In the genomic region with DNA sequence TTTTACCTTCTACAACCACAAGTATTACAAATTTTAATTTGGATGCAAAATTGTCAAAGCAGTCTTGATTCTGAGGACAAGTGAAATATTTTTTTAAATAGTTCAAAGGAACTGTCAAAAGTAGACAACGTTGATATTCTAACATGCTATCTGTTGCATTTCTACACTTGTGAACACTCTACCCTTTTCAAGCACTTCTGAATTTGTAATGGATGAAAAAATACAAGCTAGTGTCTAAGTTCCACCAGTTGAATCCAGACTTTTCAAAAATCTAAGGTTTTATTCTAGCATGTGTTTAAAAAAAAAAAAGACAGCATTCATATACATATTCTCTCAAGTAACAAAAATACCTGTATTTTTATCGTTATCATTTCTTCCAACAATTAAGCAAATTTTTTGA, we compare ENCODE assay signal across 9 cellular contexts. TPM values are rescaled to one million over a fixed set of nuclear protein-coding genes. Genes with fewer than 3 reads are reported as not detected.
DNase-seq lines count a peak whose midpoint lies in the region; ATAC-seq and TF ChIP-seq lines count a peak whose summit lies in the region.
"Had no signal": no experiment of that assay in that cellular context is flagged by ENCODE, and none has a peak within 500 bp of the region (broad histone marks: within the 10 kb centered on the region; RNA-seq: fewer than 3 reads in every experiment).

No MANE protein-coding gene starts in this region.

- H3K4me3 Mint-ChIP-seq in naive thymus-derived CD4-positive, alpha-beta T cell: peak overlapping the region in 8 of 10 donors; percentile 85 to 100 (median 98)

- peaks cover 64% of the 10 kb centered on the region for H4K20me1 ChIP-seq in IMR-90 (ENCODE audit: insufficient read depth, low read length)

- no peak overlapping the region for H2AK9ac ChIP-seq in IMR-90 (replicated peaks; ENCODE audit: low read depth, low read length, poor library complexity)

- ATAC-seq in IMR-90 (ENCODE audit: low read depth) (no peak), GM21390 (IDR thresholded peaks at IDR 0.05; ENCODE audit: unreplicated experiment) (no peak), GM18505 (IDR thresholded peaks at IDR 0.05; ENCODE audit: unreplicated experiment) (no peak), GM18858 (IDR thresholded peaks at IDR 0.05; ENCODE audit: unreplicated experiment) (no peak)
- ATAC-seq in naive thymus-derived CD4-positive, alpha-beta T cell: no peak
- ATAC-seq in activated CD4-positive, CD25-positive, alpha-beta regulatory T cell treated with anti-CD3 and anti-CD28 coated beads, Interleukin-2, amount 50 U/mL, for 24 hours: no peak

- intact Hi-C loops in IMR-90 (cut with micrococcal nuclease): no loop called here
- intact Hi-C loops in naive thymus-derived CD4-positive, alpha-beta T cell (cut with micrococcal nuclease): loop anchor here (1.0 to 5.0 kb wide), 7 partner anchors 11 to 1471 kb away; a partner anchor contains a TSS

- peaks cover 38 to 57% (median 51%) of the 10 kb centered on the region in 7 donors for H3K4me1 Mint-ChIP-seq in naive thymus-derived CD4-positive, alpha-beta T cell

- H3K36me3 Mint-ChIP-seq in naive thymus-derived CD4-positive, alpha-beta T cell: peaks cover 6 to 23% (median 13%) of the 10 kb centered on the region in 5 donors

- TF ChIP-seq POLR2A in IMR-90 (IDR thresholded peaks at IDR 0.05; ENCODE audit: low read depth, low read length) (no peak), GM18505 (IDR thresholded peaks at IDR 0.05; ENCODE audit: borderline replicate concordance, extremely low read depth, insufficient read depth, insufficient read length) (no peak)

- TSS peak; percentile 18 for BruUV-seq in IMR-90 (replicated peaks; lab: Mats Ljungman, UMichigan)

- CTCF ChIA-PET in BJ (lab: Yijun Ruan, JAX): no interaction called here
- CTCF ChIA-PET in IMR-90 (lab: Yijun Ruan, JAX): no interaction called here
- CTCF ChIA-PET in naive thymus-derived CD4-positive, alpha-beta T cell (lab: Charles Lee): interaction anchor here (1.7 kb wide), 1 partner anchor 8 kb away, joined by 4 read pairs; no protein-coding TSS in a partner anchor

- WGBS in IMR-90 (ENCODE audit: extremely low coverage in 2 of 2, insufficient read length in 1 of 2), 2 experiments: no CpG with 5 or more reads among the region's 2 CpGs

- POLR2A ChIA-PET in BJ (lab: Charles Lee) (interaction anchor here (1.0 kb wide), 1 partner anchor 11 kb away, joined by 4 read pairs; no protein-coding TSS in a partner anchor), IMR-90 (lab: Charles Lee; ENCODE audit: unreplicated experiment) (interaction anchor here (0.5 to 0.6 kb wide), 3 partner anchors 11 to 137 kb away, joined by 3 to 4 read pairs (median 4); no protein-coding TSS in a partner anchor)
- POLR2A ChIA-PET in naive thymus-derived CD4-positive, alpha-beta T cell (lab: Charles Lee): interaction anchor here (0.7 to 1.0 kb wide), 2 partner anchors 26 to 38 kb away, joined by 4 to 6 read pairs; no protein-coding TSS in a partner anchor

- H3K79me1 ChIP-seq in IMR-90 (ENCODE audit: low read depth in 1 of 2, low read length in 2 of 2): peaks cover 0 to 37% of the 10 kb centered on the region in 2 experiments; a peak in 3 of 4 replicates

- H3K27ac ChIP-seq in IMR-90 (ENCODE audit: insufficient read depth, low read length): no peak overlapping the region
- peak overlapping the region; percentile 100 for H3K27ac ChIP-seq in naive thymus-derived CD4-positive, alpha-beta T cell (ENCODE audit: low read depth, low read length)

- H3K18ac ChIP-seq in IMR-90 (ENCODE audit: low read depth, low read length): no peak overlapping the region

- peaks cover 2% of the 10 kb centered on the region for H3K36me3 ChIP-seq in BJ (ENCODE audit: control insufficient read depth, insufficient read depth, low read length)
- peaks cover 1% of the 10 kb centered on the region; the same call in 1 of the 2 replicates for H3K36me3 ChIP-seq in IMR-90 (ENCODE audit: control insufficient read depth, insufficient read depth, low read length)
- peaks cover 0 to 14% (median 3%) of the 10 kb centered on the region in 3 experiments for H3K36me3 ChIP-seq in naive thymus-derived CD4-positive, alpha-beta T cell (ENCODE audit: control insufficient read depth in 2 of 3, insufficient read depth in 3 of 3, low read length in 3 of 3)

- no peak overlapping the region for H2AK5ac ChIP-seq in IMR-90 (ENCODE audit: low read depth, low read length)

- no peak overlapping the region for H4K8ac ChIP-seq in IMR-90 (ENCODE audit: low read depth in 2 of 2, low read length in 2 of 2)

- no peak for TF ChIP-seq CTCF in BJ (IDR thresholded peaks at IDR 0.05; ENCODE audit: insufficient read depth, low read depth, low read length)
- TF ChIP-seq CTCF in IMR-90 (conservative IDR thresholded peaks at IDR 0.05; ENCODE audit: low read depth, low read length): no peak
- TF ChIP-seq CTCF in choroid plexus epithelial cell (conservative IDR thresholded peaks at IDR 0.05; ENCODE audit: low read depth, low read length): no peak

- H3K9me3 ChIP-seq in IMR-90 (ENCODE audit: control insufficient read depth, insufficient read depth, low read length): no peaks in the 10 kb centered on the region
- peaks cover 0 to 4% (median 0%) of the 10 kb centered on the region in 3 experiments for H3K9me3 ChIP-seq in naive thymus-derived CD4-positive, alpha-beta T cell (ENCODE audit: control insufficient read depth in 2 of 3, low read length in 3 of 3)

- H4K91ac ChIP-seq in IMR-90 (ENCODE audit: insufficient read depth, low read depth, low read length): no peak overlapping the region

- no peaks in the 10 kb centered on the region for H3K4me1 ChIP-seq in IMR-90 (ENCODE audit: control insufficient read depth, insufficient read depth, low read length)
- peaks cover 39 to 46% of the 10 kb centered on the region in 2 donors for H3K4me1 ChIP-seq in naive thymus-derived CD4-positive, alpha-beta T cell (ENCODE audit: control insufficient read depth in 2 of 2, insufficient read depth in 2 of 2, low read length in 2 of 2)

- no peak overlapping the region for H2BK5ac ChIP-seq in IMR-90 (ENCODE audit: low read depth, low read length, poor library complexity, severe bottlenecking)

- peak overlapping the region; percentile 70 for H3K4me2 ChIP-seq in IMR-90 (ENCODE audit: low read depth, low read length)

- DNase-seq in BJ (ENCODE audit: low read depth) (no peak), IMR-90 (no peak), choroid plexus epithelial cell (ENCODE audit: low read depth) (no peak)
- DNase-seq in naive thymus-derived CD4-positive, alpha-beta T cell: no peak
- DNase-seq: effector CD4-positive, alpha-beta T cell had no signal

- peak overlapping the region in 7 of 9 donors; percentile 39 to 99 (median 98) for H3K27ac Mint-ChIP-seq in naive thymus-derived CD4-positive, alpha-beta T cell

- H2BK120ac ChIP-seq in IMR-90 (ENCODE audit: low read depth, low read length): no peak overlapping the region

- in situ Hi-C loops in IMR-90 (cut with MboI; ENCODE audit: low sequenced_read_pairs): no loop called here

- H2AFZ ChIP-seq in IMR-90 (replicated peaks; ENCODE audit: low read length, poor library complexity): no peak overlapping the region

- H3K9ac ChIP-seq in IMR-90 (ENCODE audit: low read depth, low read length): no peak overlapping the region

- peak overlapping the region; percentile 94 for H3K4me3 ChIP-seq in BJ (ENCODE audit: low read depth, low read length)
- H3K4me3 ChIP-seq in IMR-90 (ENCODE audit: insufficient read depth, low read depth, low read length): no peak overlapping the region
- peak overlapping the region; percentile 96 for H3K4me3 ChIP-seq in choroid plexus epithelial cell (ENCODE audit: low read depth, low read length)
- peak overlapping the region; percentile 73 for H3K4me3 ChIP-seq in naive thymus-derived CD4-positive, alpha-beta T cell (ENCODE audit: low read length)

- H3K4ac ChIP-seq in IMR-90 (ENCODE audit: low read depth, low read length): no peak overlapping the region

- no peak overlapping the region for H3K14ac ChIP-seq in IMR-90 (replicated peaks; ENCODE audit: low read depth, low read length)

- H3K9me1 ChIP-seq in IMR-90 (ENCODE audit: insufficient read depth, low read length): no peaks in the 10 kb centered on the region

- H3K9me3 Mint-ChIP-seq in naive thymus-derived CD4-positive, alpha-beta T cell: no peaks in the 10 kb centered on the region

- no peak overlapping the region; the same call in 1 of the 2 replicates for H3K56ac ChIP-seq in IMR-90 (ENCODE audit: extremely low read depth, insufficient read depth, low read length)

- H2BK20ac ChIP-seq in IMR-90 (ENCODE audit: low read depth, low read length): no peak overlapping the region

- no peak overlapping the region for H2BK15ac ChIP-seq in IMR-90 (ENCODE audit: low read depth, low read length)

- dilution Hi-C loops in IMR-90 (cut with HindIII; ENCODE audit: low sequenced_read_pairs, unreplicated experiment): no loop called here

- peak overlapping the region; percentile 59; the same call in 1 of the 2 replicates for H3K23ac ChIP-seq in IMR-90 (ENCODE audit: low read depth, low read length)

- no peaks in the 10 kb centered on the region for H3K27me3 Mint-ChIP-seq in naive thymus-derived CD4-positive, alpha-beta T cell

- TF ChIP-seq RAD21 in IMR-90 (IDR thresholded peaks at IDR 0.05; ENCODE audit: low read length): no peak

- no peak overlapping the region for H4K5ac ChIP-seq in IMR-90 (ENCODE audit: low read depth, low read length)

- H3K27me3 ChIP-seq in BJ (ENCODE audit: control insufficient read depth, insufficient read depth, low read length): no peaks in the 10 kb centered on the region
- H3K27me3 ChIP-seq in IMR-90 (ENCODE audit: control insufficient read depth, insufficient read depth, low read length): no peaks in the 10 kb centered on the region
- H3K27me3 ChIP-seq in naive thymus-derived CD4-positive, alpha-beta T cell (ENCODE audit: control insufficient read depth in 2 of 2, insufficient read depth in 2 of 2, low read length in 2 of 2): no peaks in the 10 kb centered on the region

RNA-seq across cellular contexts. Expression of a gene that starts 2.1 kb away (rescaled TPM):
- polyA plus RNA-seq in BJ (2011; rRNA removed) (3.1 and 8.0 TPM in 2 replicates), IMR-90 (2012; rRNA removed) (7.0 and 8.5 TPM in 2 replicates)
- 14.0 and 21.7 TPM in 2 replicates for polyA minus RNA-seq in BJ (2011; rRNA and poly(A)+ RNA removed)
- 16.0 and 23.9 TPM in 2 replicates for total RNA-seq in IMR-90 (2012; rRNA removed)
- polyA plus RNA-seq in IMR-90 (2012; cell fraction: cytosol; rRNA removed): 1.0 and 1.3 TPM in 2 replicates
- 2.8 and 17.8 TPM in 2 replicates for polyA plus RNA-seq in IMR-90 (2012; cell fraction: nucleus; rRNA removed; ENCODE audit: low replicate concordance)
- 100 to 1,000 TPM in 2 of 5 experiments, 10 to 100 TPM in 3; 60.8 to 124 (median 93.2) TPM for total RNA-seq in naive thymus-derived CD4-positive, alpha-beta T cell
- polyA plus RNA-seq in naive thymus-derived CD4-positive, alpha-beta T cell: 10 to 100 TPM; 63.3 to 76.3 TPM

RNA-seq across cellular contexts. Expression of a gene that starts 2.5 kb away (rescaled TPM):
- polyA plus RNA-seq in BJ (2011; rRNA removed) (18.8 and 37.3 TPM in 2 replicates), IMR-90 (2012; rRNA removed) (11.9 and 16.4 TPM in 2 replicates)
- polyA minus RNA-seq in BJ (2011; rRNA and poly(A)+ RNA removed): 11.0 and 14.3 TPM in 2 replicates
- 21.5 and 23.1 TPM in 2 replicates for total RNA-seq in IMR-90 (2012; rRNA removed)
- 2.2 TPM in 2 replicates for polyA plus RNA-seq in IMR-90 (2012; cell fraction: cytosol; rRNA removed)
- polyA plus RNA-seq in IMR-90 (2012; cell fraction: nucleus; rRNA removed; ENCODE audit: low replicate concordance): 0.34 and 5.8 TPM in 2 replicates
- total RNA-seq in naive thymus-derived CD4-positive, alpha-beta T cell: 10 to 100 TPM; 26.5 to 51.7 (median 30.2) TPM
- 10 to 100 TPM; 61.5 to 70.0 TPM for polyA plus RNA-seq in naive thymus-derived CD4-positive, alpha-beta T cell

RNA-seq across cellular contexts. Expression of a gene that starts 41.4 kb away (rescaled TPM):
- polyA plus RNA-seq in BJ (2011; rRNA removed): 16.0 and 28.6 TPM in 2 replicates
- polyA minus RNA-seq in BJ (2011; rRNA and poly(A)+ RNA removed): 5.9 and 9.3 TPM in 2 replicates
- total RNA-seq in IMR-90 (2012; rRNA removed): 26.7 and 33.1 TPM in 2 replicates
- polyA plus RNA-seq in IMR-90 (2012; rRNA removed): 21.6 and 25.3 TPM in 2 replicates
- polyA plus RNA-seq in IMR-90 (2012; cell fraction: cytosol; rRNA removed): 3.6 and 8.4 TPM in 2 replicates
- polyA plus RNA-seq in IMR-90 (2012; cell fraction: nucleus; rRNA removed; ENCODE audit: low replicate concordance): 5.6 and 43.9 TPM in 2 replicates
- total RNA-seq in naive thymus-derived CD4-positive, alpha-beta T cell: 10 to 100 TPM; 16.8 to 26.1 (median 20.6) TPM
- 10 to 100 TPM; 12.9 to 16.1 TPM for polyA plus RNA-seq in naive thymus-derived CD4-positive, alpha-beta T cell
